Comparison of ENCODE assay signal across 1 cellular context in the genomic region with DNA sequence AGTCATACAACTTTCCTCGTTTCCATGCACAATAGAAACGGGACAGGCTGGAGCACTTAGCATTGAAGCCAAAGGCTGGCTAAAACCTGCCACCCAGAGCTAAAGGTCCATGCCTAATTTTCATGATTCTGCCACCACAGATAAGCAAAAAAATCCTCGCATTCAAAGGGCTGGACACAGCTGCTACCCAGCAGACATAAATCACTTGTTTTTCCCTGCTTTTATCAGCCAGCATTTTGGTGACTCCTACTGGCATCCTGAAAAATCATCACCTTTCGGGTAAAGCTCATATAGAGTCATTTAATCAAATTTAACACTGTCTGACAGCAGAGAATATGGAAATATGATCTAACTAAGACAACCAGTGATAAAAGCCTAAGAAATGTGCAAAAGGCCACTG.
TF ChIP-seq lines count a peak whose summit lies in the region.

No MANE protein-coding gene starts in this region.

TF ChIP-seq in GM23338, 12 proteins besides CTCF, POLR2A, EP300 and RAD21 (continued from another document):
- TF ChIP-seq, protein P1, sequence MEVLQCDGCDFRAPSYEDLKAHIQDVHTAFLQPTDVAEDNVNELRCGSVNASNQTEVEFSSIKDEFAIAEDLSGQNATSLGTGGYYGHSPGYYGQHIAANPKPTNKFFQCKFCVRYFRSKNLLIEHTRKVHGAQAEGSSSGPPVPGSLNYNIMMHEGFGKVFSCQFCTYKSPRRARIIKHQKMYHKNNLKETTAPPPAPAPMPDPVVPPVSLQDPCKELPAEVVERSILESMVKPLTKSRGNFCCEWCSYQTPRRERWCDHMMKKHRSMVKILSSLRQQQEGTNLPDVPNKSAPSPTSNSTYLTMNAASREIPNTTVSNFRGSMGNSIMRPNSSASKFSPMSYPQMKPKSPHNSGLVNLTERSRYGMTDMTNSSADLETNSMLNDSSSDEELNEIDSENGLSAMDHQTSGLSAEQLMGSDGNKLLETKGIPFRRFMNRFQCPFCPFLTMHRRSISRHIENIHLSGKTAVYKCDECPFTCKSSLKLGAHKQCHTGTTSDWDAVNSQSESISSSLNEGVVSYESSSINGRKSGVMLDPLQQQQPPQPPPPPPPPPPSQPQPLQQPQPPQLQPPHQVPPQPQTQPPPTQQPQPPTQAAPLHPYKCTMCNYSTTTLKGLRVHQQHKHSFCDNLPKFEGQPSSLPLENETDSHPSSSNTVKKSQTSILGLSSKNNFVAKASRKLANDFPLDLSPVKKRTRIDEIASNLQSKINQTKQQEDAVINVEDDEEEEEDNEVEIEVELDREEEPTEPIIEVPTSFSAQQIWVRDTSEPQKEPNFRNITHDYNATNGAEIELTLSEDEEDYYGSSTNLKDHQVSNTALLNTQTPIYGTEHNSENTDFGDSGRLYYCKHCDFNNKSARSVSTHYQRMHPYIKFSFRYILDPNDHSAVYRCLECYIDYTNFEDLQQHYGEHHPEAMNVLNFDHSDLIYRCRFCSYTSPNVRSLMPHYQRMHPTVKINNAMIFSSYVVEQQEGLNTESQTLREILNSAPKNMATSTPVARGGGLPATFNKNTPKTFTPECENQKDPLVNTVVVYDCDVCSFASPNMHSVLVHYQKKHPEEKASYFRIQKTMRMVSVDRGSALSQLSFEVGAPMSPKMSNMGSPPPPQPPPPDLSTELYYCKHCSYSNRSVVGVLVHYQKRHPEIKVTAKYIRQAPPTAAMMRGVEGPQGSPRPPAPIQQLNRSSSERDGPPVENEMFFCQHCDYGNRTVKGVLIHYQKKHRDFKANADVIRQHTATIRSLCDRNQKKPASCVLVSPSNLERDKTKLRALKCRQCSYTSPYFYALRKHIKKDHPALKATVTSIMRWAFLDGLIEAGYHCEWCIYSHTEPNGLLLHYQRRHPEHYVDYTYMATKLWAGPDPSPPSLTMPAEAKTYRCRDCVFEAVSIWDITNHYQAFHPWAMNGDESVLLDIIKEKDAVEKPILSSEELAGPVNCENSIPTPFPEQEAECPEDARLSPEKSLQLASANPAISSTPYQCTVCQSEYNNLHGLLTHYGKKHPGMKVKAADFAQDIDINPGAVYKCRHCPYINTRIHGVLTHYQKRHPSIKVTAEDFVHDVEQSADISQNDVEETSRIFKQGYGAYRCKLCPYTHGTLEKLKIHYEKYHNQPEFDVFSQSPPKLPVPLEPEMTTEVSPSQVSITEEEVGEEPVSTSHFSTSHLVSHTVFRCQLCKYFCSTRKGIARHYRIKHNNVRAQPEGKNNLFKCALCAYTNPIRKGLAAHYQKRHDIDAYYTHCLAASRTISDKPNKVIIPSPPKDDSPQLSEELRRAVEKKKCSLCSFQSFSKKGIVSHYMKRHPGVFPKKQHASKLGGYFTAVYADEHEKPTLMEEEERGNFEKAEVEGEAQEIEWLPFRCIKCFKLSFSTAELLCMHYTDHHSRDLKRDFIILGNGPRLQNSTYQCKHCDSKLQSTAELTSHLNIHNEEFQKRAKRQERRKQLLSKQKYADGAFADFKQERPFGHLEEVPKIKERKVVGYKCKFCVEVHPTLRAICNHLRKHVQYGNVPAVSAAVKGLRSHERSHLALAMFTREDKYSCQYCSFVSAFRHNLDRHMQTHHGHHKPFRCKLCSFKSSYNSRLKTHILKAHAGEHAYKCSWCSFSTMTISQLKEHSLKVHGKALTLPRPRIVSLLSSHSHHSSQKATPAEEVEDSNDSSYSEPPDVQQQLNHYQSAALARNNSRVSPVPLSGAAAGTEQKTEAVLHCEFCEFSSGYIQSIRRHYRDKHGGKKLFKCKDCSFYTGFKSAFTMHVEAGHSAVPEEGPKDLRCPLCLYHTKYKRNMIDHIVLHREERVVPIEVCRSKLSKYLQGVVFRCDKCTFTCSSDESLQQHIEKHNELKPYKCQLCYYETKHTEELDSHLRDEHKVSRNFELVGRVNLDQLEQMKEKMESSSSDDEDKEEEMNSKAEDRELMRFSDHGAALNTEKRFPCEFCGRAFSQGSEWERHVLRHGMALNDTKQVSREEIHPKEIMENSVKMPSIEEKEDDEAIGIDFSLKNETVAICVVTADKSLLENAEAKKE (CRISPR knock-in tag; IDR thresholded peaks at IDR 0.05), result no peak
- TF ChIP-seq, protein P2, sequence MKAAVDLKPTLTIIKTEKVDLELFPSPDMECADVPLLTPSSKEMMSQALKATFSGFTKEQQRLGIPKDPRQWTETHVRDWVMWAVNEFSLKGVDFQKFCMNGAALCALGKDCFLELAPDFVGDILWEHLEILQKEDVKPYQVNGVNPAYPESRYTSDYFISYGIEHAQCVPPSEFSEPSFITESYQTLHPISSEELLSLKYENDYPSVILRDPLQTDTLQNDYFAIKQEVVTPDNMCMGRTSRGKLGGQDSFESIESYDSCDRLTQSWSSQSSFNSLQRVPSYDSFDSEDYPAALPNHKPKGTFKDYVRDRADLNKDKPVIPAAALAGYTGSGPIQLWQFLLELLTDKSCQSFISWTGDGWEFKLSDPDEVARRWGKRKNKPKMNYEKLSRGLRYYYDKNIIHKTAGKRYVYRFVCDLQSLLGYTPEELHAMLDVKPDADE (IDR thresholded peaks at IDR 0.05), result no peak
